In the genomic region with DNA sequence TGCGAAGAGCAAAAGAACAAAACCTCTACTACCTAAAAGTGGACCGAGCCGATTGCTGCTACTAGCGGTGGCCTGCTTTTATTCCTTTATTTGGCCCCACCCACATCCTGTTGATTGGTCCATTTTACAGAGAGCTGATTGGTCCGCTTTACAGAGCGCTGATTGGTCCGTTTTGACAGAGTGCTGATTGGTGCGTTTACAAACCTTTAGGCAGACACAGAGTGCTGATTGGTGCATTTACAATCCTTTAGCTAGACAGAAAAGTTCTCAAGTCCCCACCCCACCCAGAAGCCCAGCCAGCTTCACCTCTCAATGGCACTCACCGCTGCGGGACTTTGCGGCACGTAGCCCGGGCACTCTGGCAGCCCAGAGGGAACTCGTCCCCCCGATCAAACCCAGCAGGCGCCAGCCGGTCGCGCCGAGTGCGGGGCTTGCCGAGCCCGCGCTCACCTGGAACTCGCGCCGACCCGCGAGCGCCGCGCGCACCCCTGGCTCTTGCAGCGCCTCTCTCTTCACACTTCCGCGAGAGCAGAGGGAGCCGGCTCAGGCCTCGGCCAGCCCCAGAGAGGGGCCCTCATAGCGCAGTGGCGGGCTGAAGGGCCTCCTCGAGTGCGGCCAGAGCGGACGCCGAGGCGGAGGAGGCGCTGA, we compare ENCODE assay signal across 8 cellular contexts. TPM values are rescaled to one million over a fixed set of nuclear protein-coding genes. Genes with fewer than 3 reads are reported as not detected.
DNase-seq lines count a peak whose midpoint lies in the region; ATAC-seq and TF ChIP-seq lines count a peak whose summit lies in the region.

No MANE protein-coding gene starts in this region.

- H3K4me3 ChIP-seq in CD4-positive, alpha-beta memory T cell (ENCODE audit: low read length in 2 of 2), result no peak overlapping the region
- peak overlapping the region in 2 of 3 donors; percentile 46 to 53 for H3K4me3 ChIP-seq in liver (ENCODE audit: low read depth in 1 of 3, low read length in 3 of 3)
- H3K4me3 ChIP-seq in vagina, result peak overlapping the region; percentile 35 to 39

- H3K4me3 Mint-ChIP-seq in CD4-positive, alpha-beta memory T cell, result peak overlapping the region; percentile 26 to 73 (median 42)

- no peak for DNase-seq in CD4-positive, alpha-beta memory T cell
- peak; percentile 57 for DNase-seq in amniotic epithelial cell (ENCODE audit: low read depth)
- no peak for DNase-seq in vagina (ENCODE audit: extremely low spot score in 2 of 2)
- no peak for DNase-seq in dedifferentiated amniotic fluid mesenchymal stem cell (ENCODE audit: extremely low spot score)
- DNase-seq in OCI-M1 (lab: John Stamatoyannopoulos, UW), result no peak

- TF ChIP-seq CTCF in liver (IDR thresholded peaks at IDR 0.05; ENCODE audit: low read depth, low read length, missing input control) (no peak), vagina (IDR thresholded peaks at IDR 0.05) (no peak)

- no peak for TF ChIP-seq RAD21 in liver (IDR thresholded peaks at IDR 0.05)

- no peaks in the 10 kb centered on the region for H3K27me3 ChIP-seq in CD4-positive, alpha-beta memory T cell (ENCODE audit: insufficient read depth, low read length)
- H3K27me3 ChIP-seq in liver (ENCODE audit: control insufficient read depth in 4 of 4, insufficient read depth in 4 of 4, low read length in 3 of 4) (no peaks in the 10 kb centered on the region), vagina (no peaks in the 10 kb centered on the region)

- TF ChIP-seq POLR2A in vagina (IDR thresholded peaks at IDR 0.05), result no peak

- CTCF ChIA-PET in CD4-positive, alpha-beta memory T cell (lab: Charles Lee; ENCODE audit: partially characterized antibody), result no interaction called here

- POLR2A ChIA-PET in CD4-positive, alpha-beta memory T cell (lab: Charles Lee; ENCODE audit: partially characterized antibody), result no interaction called here

- no peaks in the 10 kb centered on the region for H3K9me3 ChIP-seq in CD4-positive, alpha-beta memory T cell (ENCODE audit: control insufficient read depth in 1 of 2, low read length in 2 of 2)
- H3K9me3 ChIP-seq in liver (ENCODE audit: control insufficient read depth in 4 of 4, low read length in 3 of 4), result peaks cover 0 to 6% (median 0%) of the 10 kb centered on the region in 4 donors
- no peaks in the 10 kb centered on the region for H3K9me3 ChIP-seq in vagina

- H3K9ac ChIP-seq in liver (ENCODE audit: low read depth in 1 of 2, low read length in 2 of 2), result no peak overlapping the region

- no peak overlapping the region for H3K27ac ChIP-seq in CD4-positive, alpha-beta memory T cell (ENCODE audit: low read depth, low read length)
- H3K27ac ChIP-seq in liver (ENCODE audit: low read depth in 1 of 2, low read length in 2 of 2) (no peak overlapping the region), vagina (no peak overlapping the region)

- H3K36me3 Mint-ChIP-seq in CD4-positive, alpha-beta memory T cell, result no peaks in the 10 kb centered on the region

- no peak overlapping the region for H3K27ac Mint-ChIP-seq in CD4-positive, alpha-beta memory T cell

- intact Hi-C loops in CD4-positive, alpha-beta memory T cell (cut with micrococcal nuclease), result no loop called here
- intact Hi-C loops in vagina (cut with DNase I), result no loop called here

- WGBS in liver, result 34% methylated on average over 47 of the region's 47 CpGs

- peak; percentile 57 for ATAC-seq in HG03175 (IDR thresholded peaks at IDR 0.05; ENCODE audit: unreplicated experiment)
- ATAC-seq in GM21390 (IDR thresholded peaks at IDR 0.05; ENCODE audit: unreplicated experiment), result no peak

- peaks cover 0 to 2% (median under 1%) of the 10 kb centered on the region in 4 donors for H3K4me1 Mint-ChIP-seq in CD4-positive, alpha-beta memory T cell

- H3K4me1 ChIP-seq in CD4-positive, alpha-beta memory T cell (ENCODE audit: insufficient read depth, low read length), result no peaks in the 10 kb centered on the region
- no peaks in the 10 kb centered on the region for H3K4me1 ChIP-seq in liver (ENCODE audit: control insufficient read depth in 4 of 4, insufficient read depth in 4 of 4, low read length in 3 of 4)
- peaks cover 5% of the 10 kb centered on the region for H3K4me1 ChIP-seq in vagina

- H3K27me3 Mint-ChIP-seq in CD4-positive, alpha-beta memory T cell, result peaks cover 5 to 7% of the 10 kb centered on the region in 2 donors

- H3K36me3 ChIP-seq in CD4-positive, alpha-beta memory T cell (ENCODE audit: insufficient read depth, low read length), result no peaks in the 10 kb centered on the region
- H3K36me3 ChIP-seq in liver (ENCODE audit: control insufficient read depth in 4 of 4, insufficient read depth in 3 of 4, low read depth in 1 of 4, low read length in 3 of 4) (no peaks in the 10 kb centered on the region), vagina (no peaks in the 10 kb centered on the region)

- H3K9me3 Mint-ChIP-seq in CD4-positive, alpha-beta memory T cell, result no peaks in the 10 kb centered on the region

TF ChIP-seq in liver, 16 proteins besides CTCF, POLR2A, EP300 and RAD21:
- TF ChIP-seq JUND (IDR thresholded peaks at IDR 0.05), result no peak
- TF ChIP-seq HNF4G (IDR thresholded peaks at IDR 0.05), result no peak
- TF ChIP-seq, protein P1, sequence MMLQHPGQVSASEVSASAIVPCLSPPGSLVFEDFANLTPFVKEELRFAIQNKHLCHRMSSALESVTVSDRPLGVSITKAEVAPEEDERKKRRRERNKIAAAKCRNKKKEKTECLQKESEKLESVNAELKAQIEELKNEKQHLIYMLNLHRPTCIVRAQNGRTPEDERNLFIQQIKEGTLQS (IDR thresholded peaks at IDR 0.05), result no peak
- TF ChIP-seq SP1 (IDR thresholded peaks at IDR 0.05), result peak; percentile 29
- no peak for TF ChIP-seq GABPA (IDR thresholded peaks at IDR 0.05 in 1 of 2, conservative IDR thresholded peaks at IDR 0.05 in 1 of 2)
- TF ChIP-seq, protein P2, sequence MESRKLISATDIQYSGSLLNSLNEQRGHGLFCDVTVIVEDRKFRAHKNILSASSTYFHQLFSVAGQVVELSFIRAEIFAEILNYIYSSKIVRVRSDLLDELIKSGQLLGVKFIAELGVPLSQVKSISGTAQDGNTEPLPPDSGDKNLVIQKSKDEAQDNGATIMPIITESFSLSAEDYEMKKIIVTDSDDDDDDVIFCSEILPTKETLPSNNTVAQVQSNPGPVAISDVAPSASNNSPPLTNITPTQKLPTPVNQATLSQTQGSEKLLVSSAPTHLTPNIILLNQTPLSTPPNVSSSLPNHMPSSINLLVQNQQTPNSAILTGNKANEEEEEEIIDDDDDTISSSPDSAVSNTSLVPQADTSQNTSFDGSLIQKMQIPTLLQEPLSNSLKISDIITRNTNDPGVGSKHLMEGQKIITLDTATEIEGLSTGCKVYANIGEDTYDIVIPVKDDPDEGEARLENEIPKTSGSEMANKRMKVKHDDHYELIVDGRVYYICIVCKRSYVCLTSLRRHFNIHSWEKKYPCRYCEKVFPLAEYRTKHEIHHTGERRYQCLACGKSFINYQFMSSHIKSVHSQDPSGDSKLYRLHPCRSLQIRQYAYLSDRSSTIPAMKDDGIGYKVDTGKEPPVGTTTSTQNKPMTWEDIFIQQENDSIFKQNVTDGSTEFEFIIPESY (IDR thresholded peaks at IDR 0.05), result no peak
- TF ChIP-seq, protein P3, sequence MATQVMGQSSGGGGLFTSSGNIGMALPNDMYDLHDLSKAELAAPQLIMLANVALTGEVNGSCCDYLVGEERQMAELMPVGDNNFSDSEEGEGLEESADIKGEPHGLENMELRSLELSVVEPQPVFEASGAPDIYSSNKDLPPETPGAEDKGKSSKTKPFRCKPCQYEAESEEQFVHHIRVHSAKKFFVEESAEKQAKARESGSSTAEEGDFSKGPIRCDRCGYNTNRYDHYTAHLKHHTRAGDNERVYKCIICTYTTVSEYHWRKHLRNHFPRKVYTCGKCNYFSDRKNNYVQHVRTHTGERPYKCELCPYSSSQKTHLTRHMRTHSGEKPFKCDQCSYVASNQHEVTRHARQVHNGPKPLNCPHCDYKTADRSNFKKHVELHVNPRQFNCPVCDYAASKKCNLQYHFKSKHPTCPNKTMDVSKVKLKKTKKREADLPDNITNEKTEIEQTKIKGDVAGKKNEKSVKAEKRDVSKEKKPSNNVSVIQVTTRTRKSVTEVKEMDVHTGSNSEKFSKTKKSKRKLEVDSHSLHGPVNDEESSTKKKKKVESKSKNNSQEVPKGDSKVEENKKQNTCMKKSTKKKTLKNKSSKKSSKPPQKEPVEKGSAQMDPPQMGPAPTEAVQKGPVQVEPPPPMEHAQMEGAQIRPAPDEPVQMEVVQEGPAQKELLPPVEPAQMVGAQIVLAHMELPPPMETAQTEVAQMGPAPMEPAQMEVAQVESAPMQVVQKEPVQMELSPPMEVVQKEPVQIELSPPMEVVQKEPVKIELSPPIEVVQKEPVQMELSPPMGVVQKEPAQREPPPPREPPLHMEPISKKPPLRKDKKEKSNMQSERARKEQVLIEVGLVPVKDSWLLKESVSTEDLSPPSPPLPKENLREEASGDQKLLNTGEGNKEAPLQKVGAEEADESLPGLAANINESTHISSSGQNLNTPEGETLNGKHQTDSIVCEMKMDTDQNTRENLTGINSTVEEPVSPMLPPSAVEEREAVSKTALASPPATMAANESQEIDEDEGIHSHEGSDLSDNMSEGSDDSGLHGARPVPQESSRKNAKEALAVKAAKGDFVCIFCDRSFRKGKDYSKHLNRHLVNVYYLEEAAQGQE (IDR thresholded peaks at IDR 0.05), result no peak

RNA-seq across cellular contexts. Expression of a gene that starts 8.7 kb away (rescaled TPM):
- total RNA-seq in CD4-positive, alpha-beta memory T cell, result under 1 TPM; 0.23 to 0.47 TPM
- polyA plus RNA-seq in CD4-positive, alpha-beta memory T cell, result under 1 TPM in 1 of 2 donors, not detected in 1; 0.34 TPM
- 10 to 100 TPM in 1 of 2 donors, 1 to 10 TPM in 1; 6.8 to 26.4 TPM for total RNA-seq in liver
- polyA plus RNA-seq in liver, result 10 to 100 TPM in 1 of 2 donors, 1 to 10 TPM in 1; 3.8 to 11.2 TPM
- 38.3 TPM for total RNA-seq in vagina

Comparison
In these comparisons a context has a peak if more than half of its experiments do, and no peak if none do; other contexts are left out.
1. H3K4me3 ChIP-seq: peak in liver (2 of 3) and vagina (2 of 2); none in CD4-positive, alpha-beta memory T cell (0 of 2).
2. RNA of a gene that starts 8.7 kb away (total RNA-seq): 38.3 TPM in vagina (single experiment) and 6.8 to 26.4 TPM in liver; 0.23 to 0.47 TPM in CD4-positive, alpha-beta memory T cell; every median in the first group is over 4 times any median in the second.